10 cellular contexts compared by ENCODE assay signal in genomic region chr3:15535757-15536156, GRCh38. TPM values are rescaled to one million over a fixed set of nuclear protein-coding genes. Genes with fewer than 3 reads are reported as not detected.
DNase-seq lines count a peak whose midpoint lies in the region; ATAC-seq lines count a peak whose summit lies in the region.
"Had no signal": no experiment of that assay in that cellular context is flagged by ENCODE, and none has a peak within 500 bp of the region (broad histone marks: within the 10 kb centered on the region; RNA-seq: fewer than 3 reads in every experiment).

No MANE protein-coding gene starts in this region.

- ATAC-seq in HG02623 (IDR thresholded peaks at IDR 0.05; ENCODE audit: unreplicated experiment) (peak; percentile 68), esophagus mucosa (peak; percentile 69), HG02970 (IDR thresholded peaks at IDR 0.05; ENCODE audit: low FRiP score, unreplicated experiment) (no peak)

- peak overlapping the region; percentile 2 for H3K4me3 Mint-ChIP-seq in activated CD4-positive, alpha-beta memory T cell treated with anti-CD3 and anti-CD28 coated beads, Interleukin-2, amount 10 ng/mL, durations not matched to agents 7 days and 5 days

- CTCF ChIA-PET in activated CD4-positive, alpha-beta memory T cell treated with anti-CD3 and anti-CD28 coated beads, Interleukin-2, amount 10 ng/mL, durations not matched to agents 7 days and 5 days (lab: Charles Lee): interaction anchor here (0.8 to 1.2 kb wide), 3 partner anchors 9 to 23 kb away, joined by 4 to 7 read pairs (median 6); no protein-coding TSS in a partner anchor

- H3K4me1 Mint-ChIP-seq in activated CD4-positive, alpha-beta memory T cell treated with anti-CD3 and anti-CD28 coated beads, Interleukin-2, amount 10 ng/mL, durations not matched to agents 7 days and 5 days: peaks cover 56% of the 10 kb centered on the region

- H3K9me3 Mint-ChIP-seq in activated CD4-positive, alpha-beta memory T cell treated with anti-CD3 and anti-CD28 coated beads, Interleukin-2, amount 10 ng/mL, durations not matched to agents 7 days and 5 days: peaks cover 5% of the 10 kb centered on the region

- no peaks in the 10 kb centered on the region for H3K27me3 Mint-ChIP-seq in activated CD4-positive, alpha-beta memory T cell treated with anti-CD3 and anti-CD28 coated beads, Interleukin-2, amount 10 ng/mL, durations not matched to agents 7 days and 5 days

- POLR2A ChIA-PET in activated CD4-positive, alpha-beta memory T cell treated with anti-CD3 and anti-CD28 coated beads, Interleukin-2, amount 10 ng/mL, durations not matched to agents 7 days and 5 days (lab: Charles Lee): interaction anchor here (0.7 to 1.8 kb wide), 15 partner anchors 9 to 729 kb away, joined by 3 to 13 read pairs (median 4); partner anchors contain the start of genes BTD, DPH3, HACL1 and OXNAD1

- peak overlapping the region; percentile 97 for H3K27ac Mint-ChIP-seq in activated CD4-positive, alpha-beta memory T cell treated with anti-CD3 and anti-CD28 coated beads, Interleukin-2, amount 10 ng/mL, durations not matched to agents 7 days and 5 days

- peaks cover 15% of the 10 kb centered on the region for H3K36me3 Mint-ChIP-seq in activated CD4-positive, alpha-beta memory T cell treated with anti-CD3 and anti-CD28 coated beads, Interleukin-2, amount 10 ng/mL, durations not matched to agents 7 days and 5 days (ENCODE audit: low read depth)

- DNase-seq in activated CD4-positive, alpha-beta memory T cell treated with anti-CD3 and anti-CD28 coated beads, Interleukin-2, amount 10 ng/mL, durations not matched to agents 7 days and 5 days: peak; percentile 72
- DNase-seq in stimulated activated CD8-positive, alpha-beta memory T cell treated with anti-CD3 and anti-CD28 coated beads, Interleukin-12 subunit alpha, Interleukin-12 subunit beta, amount 100 ng/mL, for 4 hours (ENCODE audit: low read depth): peak; percentile 22
- no peak for DNase-seq in middle frontal gyrus (ENCODE audit: extremely low spot score, low spot score)
- no peak for DNase-seq in dedifferentiated amniotic fluid mesenchymal stem cell (ENCODE audit: extremely low spot score)
- DNase-seq in NCI-H1092 treated with DMSO at 0.1 percent for 48 hours (lab: John Stamatoyannopoulos, UW): no peak
- DNase-seq: NCI-H1417 treated with DMSO at 0.1 percent for 48 hours, SJCRH30 had no signal

RNA-seq across cellular contexts. Expression of gene COLQ, which starts 14.3 kb away (rescaled TPM):
- total RNA-seq in activated CD4-positive, alpha-beta memory T cell treated with anti-CD3 and anti-CD28 coated beads, Interleukin-2, amount 10 ng/mL, durations not matched to agents 7 days and 5 days: 1 to 10 TPM; 3.6 to 5.2 TPM
- total RNA-seq in esophagus mucosa: 0.40 TPM

Comparison
In these comparisons a context has a peak if more than half of its experiments do, and no peak if none do; other contexts are left out.
1. DNase-seq: peak in activated CD4-positive, alpha-beta memory T cell treated with anti-CD3 and anti-CD28 coated beads, Interleukin-2, amount 10 ng/mL, durations not matched to agents 7 days and 5 days (single experiment) and stimulated activated CD8-positive, alpha-beta memory T cell treated with anti-CD3 and anti-CD28 coated beads, Interleukin-12 subunit alpha, Interleukin-12 subunit beta, amount 100 ng/mL, for 4 hours (single experiment); none in middle frontal gyrus (single experiment), dedifferentiated amniotic fluid mesenchymal stem cell (single experiment) and NCI-H1092 treated with DMSO at 0.1 percent for 48 hours (single experiment).